In genomic region chr1:94284481-94284880, GRCh38 we compare ENCODE assay signal across 16 cellular contexts. TPM values are rescaled to one million over a fixed set of nuclear protein-coding genes. Genes with fewer than 3 reads are reported as not detected.
A peak's percentile ranks its signal among the peaks of the same experiment; 100 is the strongest.
DNase-seq lines count a peak whose midpoint lies in the region; ATAC-seq, FAIRE-seq and TF ChIP-seq lines count a peak whose summit lies in the region.
"Had no signal": no experiment of that assay in that cellular context is flagged by ENCODE, and none has a peak within 500 bp of the region (broad histone marks: within the 10 kb centered on the region; RNA-seq: fewer than 3 reads in every experiment).

No MANE protein-coding gene starts in this region.

- H3K27ac Mint-ChIP-seq in mesothelial cell of epicardium: no peak overlapping the region
- H3K27ac Mint-ChIP-seq in activated T-helper 17 cell treated with anti-CD3 and anti-CD28 coated beads, Interleukin-2, amount 50 U/mL, for 72 hours: no peak overlapping the region
- H3K27ac Mint-ChIP-seq: activated CD8-positive, alpha-beta T cell treated with anti-CD3 and anti-CD28 coated beads, Interleukin-2, amount 10 ng/mL, durations not matched to agents 7 days and 5 days; activated naive CD8-positive, alpha-beta T cell treated with anti-CD3 and anti-CD28 coated beads, Interleukin-2, amount 10 ng/mL, durations not matched to agents 7 days and 5 days; stimulated activated memory B cell treated with anti-CD40 and anti-IgM and Interleukin-4, amounts not matched to agents 10 μg/mL and 1 μg/mL and 100 μg/mL, for 72 hours had no signal

- CTCF ChIA-PET in HCT116 (lab: Charles Lee): no interaction called here

- FAIRE-seq in HTR-8/SVneo (lab: Jason Lieb, UNC) (peak; percentile 20), D721Med (lab: Jason Lieb, UNC) (no peak)

- peak overlapping the region; percentile 1 for H2AFZ ChIP-seq in HCT116 (ENCODE audit: low read depth, low read length, poor library complexity, severe bottlenecking)

- peak overlapping the region; percentile 69; the same call in 1 of the 2 replicates for H3K27ac ChIP-seq in HCT116 (ENCODE audit: low read depth, low read length)
- H3K27ac ChIP-seq: C4-2B had no signal

- TF ChIP-seq CTCF in HCT116 (IDR thresholded peaks at IDR 0.05 in 2 of 3, conservative IDR thresholded peaks at IDR 0.05 in 1 of 3; ENCODE audit: borderline replicate concordance in 1 of 3, insufficient read depth in 1 of 3, low read depth in 2 of 3, low read length in 2 of 3): no peak
- TF ChIP-seq CTCF in mesothelial cell of epicardium (IDR thresholded peaks at IDR 0.05; ENCODE audit: unreplicated experiment): no peak
- TF ChIP-seq CTCF in D721Med (IDR thresholded peaks at IDR 0.05; ENCODE audit: insufficient read depth, missing control alignments): no peak

- intact Hi-C loops in HCT116 (cut with micrococcal nuclease): no loop called here

- DNase-seq in HCT116 (ENCODE audit: low read depth, low spot score) (no peak), HTR-8/SVneo (ENCODE audit: insufficient read length, low spot score) (no peak), foreskin melanocyte (peak; percentile 34), anterior cingulate cortex (lab: John Stamatoyannopoulos, UW) (no peak), mesothelial cell of epicardium (ENCODE audit: low spot score in 2 of 2, unreplicated experiment in 2 of 2) (no peak), D721Med (ENCODE audit: insufficient read length, low spot score) (no peak)
- DNase-seq: activated CD8-positive, alpha-beta T cell treated with anti-CD3 and anti-CD28 coated beads, Interleukin-2, amount 10 ng/mL, durations not matched to agents 7 days and 5 days; activated naive CD8-positive, alpha-beta T cell treated with anti-CD3 and anti-CD28 coated beads, Interleukin-2, amount 10 ng/mL, durations not matched to agents 7 days and 5 days; head of caudate nucleus; NCI-H187; T-helper 9 cell had no signal

- H3K9me3 ChIP-seq in HCT116 (ENCODE audit: control insufficient read depth in 1 of 2, insufficient read depth in 1 of 2, low read depth in 1 of 2, low read length in 2 of 2): no peaks in the 10 kb centered on the region

- RAD21 ChIA-PET in HCT116 (lab: Charles Lee; ENCODE audit: low non-redundant PET in 1 of 2, low total read pairs in 2 of 2, uncharacterized antibody in 2 of 2, unreplicated experiment in 2 of 2): interaction anchor here in 1 of 2 experiments (0.7 kb wide), 1 partner anchor 61 kb away, joined by 3 read pairs; no protein-coding TSS in a partner anchor

- H3K4me1 ChIP-seq in HCT116 (ENCODE audit: control insufficient read depth in 1 of 2, insufficient read depth in 2 of 2, low read length in 2 of 2): peaks cover 58 to 78% of the 10 kb centered on the region in 2 experiments

- H3K4me2 ChIP-seq in HCT116 (ENCODE audit: low read length): peak overlapping the region; percentile 48

- ATAC-seq in GM18868 (IDR thresholded peaks at IDR 0.05; ENCODE audit: unreplicated experiment) (peak; percentile 94), HCT116 (no peak)
- ATAC-seq in activated T-helper 17 cell treated with anti-CD3 and anti-CD28 coated beads, Interleukin-2, amount 50 U/mL, for 72 hours (replicated peaks): no peak
- ATAC-seq: activated CD8-positive, alpha-beta T cell treated with anti-CD3 and anti-CD28 coated beads, Interleukin-2, amount 10 ng/mL, durations not matched to agents 7 days and 5 days; stimulated activated memory B cell treated with anti-CD40 and anti-IgM and Interleukin-4, amounts not matched to agents 10 μg/mL and 1 μg/mL and 100 μg/mL, for 72 hours had no signal

- H3K9ac ChIP-seq in HCT116 (ENCODE audit: low read length): peak overlapping the region; percentile 42; the same call in 1 of the 2 replicates

- H3K27me3 Mint-ChIP-seq in mesothelial cell of epicardium (ENCODE audit: low read depth): peaks cover under 1% of the 10 kb centered on the region
- peaks cover 10% of the 10 kb centered on the region for H3K27me3 Mint-ChIP-seq in activated T-helper 17 cell treated with anti-CD3 and anti-CD28 coated beads, Interleukin-2, amount 50 U/mL, for 72 hours

- no peaks in the 10 kb centered on the region for H3K79me2 ChIP-seq in HCT116 (ENCODE audit: insufficient read depth, low read length)

- no peaks in the 10 kb centered on the region for H3K36me3 Mint-ChIP-seq in mesothelial cell of epicardium
- no peaks in the 10 kb centered on the region for H3K36me3 Mint-ChIP-seq in activated T-helper 17 cell treated with anti-CD3 and anti-CD28 coated beads, Interleukin-2, amount 50 U/mL, for 72 hours (ENCODE audit: low read depth)
- H3K36me3 Mint-ChIP-seq: activated naive CD8-positive, alpha-beta T cell treated with anti-CD3 and anti-CD28 coated beads, Interleukin-2, amount 10 ng/mL, durations not matched to agents 7 days and 5 days; stimulated activated memory B cell treated with anti-CD40 and anti-IgM and Interleukin-4, amounts not matched to agents 10 μg/mL and 1 μg/mL and 100 μg/mL, for 72 hours had no signal

- H3K36me3 ChIP-seq in HCT116 (ENCODE audit: control insufficient read depth in 1 of 2, insufficient read depth in 2 of 2, low read length in 2 of 2): no peaks in the 10 kb centered on the region

- no peaks in the 10 kb centered on the region for H3K9me2 ChIP-seq in HCT116 (ENCODE audit: insufficient read depth)

- H3K9me3 Mint-ChIP-seq in mesothelial cell of epicardium: peaks cover 5% of the 10 kb centered on the region
- no peaks in the 10 kb centered on the region for H3K9me3 Mint-ChIP-seq in activated T-helper 17 cell treated with anti-CD3 and anti-CD28 coated beads, Interleukin-2, amount 50 U/mL, for 72 hours
- H3K9me3 Mint-ChIP-seq: stimulated activated memory B cell treated with anti-CD40 and anti-IgM and Interleukin-4, amounts not matched to agents 10 μg/mL and 1 μg/mL and 100 μg/mL, for 72 hours had no signal

- no peak for TF ChIP-seq RAD21 in HCT116 (IDR thresholded peaks at IDR 0.05; ENCODE audit: low read depth)

- no peak for TF ChIP-seq POLR2A in HCT116 (IDR thresholded peaks at IDR 0.05; ENCODE audit: borderline replicate concordance, extremely low read depth, insufficient read depth, insufficient read length)

- no peak overlapping the region for H3K4me3 ChIP-seq in HCT116 (replicated peaks in 1 of 2; ENCODE audit: low read depth in 1 of 2, low read length in 2 of 2)
- H3K4me3 ChIP-seq: lung had no signal

- H3K4me3 Mint-ChIP-seq in mesothelial cell of epicardium: no peak overlapping the region
- H3K4me3 Mint-ChIP-seq in activated T-helper 17 cell treated with anti-CD3 and anti-CD28 coated beads, Interleukin-2, amount 50 U/mL, for 72 hours: no peak overlapping the region
- H3K4me3 Mint-ChIP-seq: activated CD8-positive, alpha-beta T cell treated with anti-CD3 and anti-CD28 coated beads, Interleukin-2, amount 10 ng/mL, durations not matched to agents 7 days and 5 days; activated naive CD8-positive, alpha-beta T cell treated with anti-CD3 and anti-CD28 coated beads, Interleukin-2, amount 10 ng/mL, durations not matched to agents 7 days and 5 days; stimulated activated memory B cell treated with anti-CD40 and anti-IgM and Interleukin-4, amounts not matched to agents 10 μg/mL and 1 μg/mL and 100 μg/mL, for 72 hours had no signal

- POLR2A ChIA-PET in HCT116 (lab: Charles Lee): interaction anchor here (1.0 to 4.5 kb wide), 6 partner anchors 14 to 47 kb away, joined by 3 to 42 read pairs (median 5); partner anchors contain the start of gene ARHGAP29

- H3K27me3 ChIP-seq in HCT116 (ENCODE audit: insufficient read depth, low read length): no peaks in the 10 kb centered on the region

- no peaks in the 10 kb centered on the region for H4K20me1 ChIP-seq in HCT116 (ENCODE audit: insufficient read depth)

- H3K4me1 Mint-ChIP-seq in mesothelial cell of epicardium: peaks cover 24% of the 10 kb centered on the region
- H3K4me1 Mint-ChIP-seq in activated T-helper 17 cell treated with anti-CD3 and anti-CD28 coated beads, Interleukin-2, amount 50 U/mL, for 72 hours: no peaks in the 10 kb centered on the region
- H3K4me1 Mint-ChIP-seq: stimulated activated memory B cell treated with anti-CD40 and anti-IgM and Interleukin-4, amounts not matched to agents 10 μg/mL and 1 μg/mL and 100 μg/mL, for 72 hours had no signal

- BruUV-seq in HCT116 (replicated peaks; lab: Mats Ljungman, UMichigan): no TSS peak

TF ChIP-seq in HCT116, 20 proteins besides CTCF, POLR2A, EP300 and RAD21:
- TF ChIP-seq MAX (IDR thresholded peaks at IDR 0.05): 0 out of 2 replicates have a peak, but pooled peaks have one; percentile 21
- no peak for TF ChIP-seq REST (IDR thresholded peaks at IDR 0.05; ENCODE audit: low read depth)
- TF ChIP-seq POLR2AphosphoS5 (IDR thresholded peaks at IDR 0.05; ENCODE audit: low read depth, low read length): no peak
TF ChIP-seq in HCT116: peak in this region for 1.

RNA-seq across cellular contexts. Expression of gene ARHGAP29, which starts 47.1 kb away (rescaled TPM):
- 128 TPM for total RNA-seq in HCT116 (2021; ENCODE audit: unreplicated experiment)
- polyA plus RNA-seq in HCT116 (2012): 29.0 and 40.6 TPM in 2 replicates
- 110 to 115 TPM (median 114 TPM) in 3 replicates for total RNA-seq in mesothelial cell of epicardium
- total RNA-seq in activated T-helper 17 cell treated with anti-CD3 and anti-CD28 coated beads, Interleukin-2, amount 50 U/mL, for 72 hours: not detected
- total RNA-seq: activated CD8-positive, alpha-beta T cell treated with anti-CD3 and anti-CD28 coated beads, Interleukin-2, amount 10 ng/mL, durations not matched to agents 7 days and 5 days; activated naive CD8-positive, alpha-beta T cell treated with anti-CD3 and anti-CD28 coated beads, Interleukin-2, amount 10 ng/mL, durations not matched to agents 7 days and 5 days had no signal

Comparison
In these comparisons a context has a peak if more than half of its experiments do, and no peak if none do; other contexts are left out.
1. RNA of gene ARHGAP29, which starts 47.1 kb away (total RNA-seq): 128 TPM in HCT116 (single experiment) and 110 to 115 TPM in mesothelial cell of epicardium; not detected in activated T-helper 17 cell treated with anti-CD3 and anti-CD28 coated beads, Interleukin-2, amount 50 U/mL, for 72 hours; every median in the first group is over 100 times any median in the second.